Comparison of ENCODE assay signal across 23 cellular contexts in the genomic region with DNA sequence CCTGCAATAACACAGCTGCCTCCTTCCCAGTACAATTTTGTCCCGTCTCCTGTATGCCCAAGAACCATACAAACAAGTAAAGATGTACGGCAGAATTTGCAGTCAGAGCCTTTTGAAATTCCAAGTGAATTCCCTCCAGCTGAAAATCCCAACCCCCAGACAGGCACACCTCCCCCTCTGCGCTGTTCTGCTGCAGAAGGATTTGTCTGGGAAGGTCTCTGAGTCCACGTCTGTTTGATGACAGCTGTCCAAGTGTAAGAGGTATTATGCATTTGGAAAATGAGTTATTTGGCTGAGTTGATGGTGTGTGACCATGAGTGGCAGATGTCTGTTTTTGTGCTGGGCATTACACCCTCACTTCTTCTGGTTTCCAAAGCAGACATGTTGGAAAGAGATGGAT.
DNase-seq lines count a peak whose midpoint lies in the region; TF ChIP-seq lines count a peak whose summit lies in the region.
"Had no signal": no experiment of that assay in that cellular context is flagged by ENCODE, and none has a peak within 500 bp of the region (broad histone marks: within the 10 kb centered on the region; RNA-seq: fewer than 3 reads in every experiment).

No MANE protein-coding gene starts in this region.

- H3K27ac Mint-ChIP-seq in neural progenitor cell = no peak overlapping the region
- H3K27ac Mint-ChIP-seq: B cell; CD4-positive, alpha-beta T cell; CD8-positive, alpha-beta T cell had no signal

- no peaks in the 10 kb centered on the region for H3K36me3 ChIP-seq in esophagus muscularis mucosa
- no peaks in the 10 kb centered on the region for H3K36me3 ChIP-seq in neural progenitor cell
- H3K36me3 ChIP-seq: BLaER1 treated with 17β-estradiol and CSF1 and Interleukin-3, amounts not matched to agents 10 nM and 100 nM had no signal

- H3K27me3 ChIP-seq in esophagus muscularis mucosa (no peaks in the 10 kb centered on the region), neural progenitor cell (no peaks in the 10 kb centered on the region)
- H3K27me3 ChIP-seq: BLaER1 treated with 17β-estradiol and CSF1 and Interleukin-3, amounts not matched to agents 10 nM and 100 nM had no signal

- peaks cover 2% of the 10 kb centered on the region for H3K27me3 Mint-ChIP-seq in neural progenitor cell (ENCODE audit: insufficient read depth, low read depth)

- 50% methylated on average over 4 of the region's 4 CpGs for WGBS in esophagus muscularis mucosa

- H3K9ac ChIP-seq in neural progenitor cell = no peak overlapping the region
- H3K9ac ChIP-seq: BLaER1 treated with 17β-estradiol and CSF1 and Interleukin-3, amounts not matched to agents 10 nM and 100 nM had no signal

- no peak for TF ChIP-seq EP300 in esophagus muscularis mucosa (IDR thresholded peaks at IDR 0.05)

- H3K4me3 ChIP-seq in esophagus muscularis mucosa (no peak overlapping the region), neural progenitor cell (no peak overlapping the region)
- H3K4me3 ChIP-seq: A549; BLaER1 treated with 17β-estradiol and CSF1 and Interleukin-3, amounts not matched to agents 10 nM and 100 nM; GM12878 had no signal

- H3K36me3 Mint-ChIP-seq in neural progenitor cell = no peaks in the 10 kb centered on the region
- H3K36me3 Mint-ChIP-seq: CD8-positive, alpha-beta T cell had no signal

- DNase-seq in D341Med (ENCODE audit: low spot score) (peak; percentile 52), NCI-H82 treated with DMSO at 0.1 percent for 48 hours (lab: John Stamatoyannopoulos, UW; ENCODE audit: unreplicated experiment) (peak; percentile 67), esophagus muscularis mucosa (ENCODE audit: extremely low spot score) (peak; percentile 7), neural progenitor cell (ENCODE audit: low spot score) (no peak), cortex of kidney (lab: John Stamatoyannopoulos, UW) (no peak)
- DNase-seq: AML-193; Caco-2; Calu3; CD4-positive, alpha-beta T cell; CD8-positive, alpha-beta T cell; DMS 273 treated with DMSO at 0.1 percent for 48 hours; DMS153; DMS53; DMS79; DND-41; EL; GDM1 had no signal

- H3F3A ChIP-seq in neural progenitor cell (ENCODE audit: low read depth) = no peaks in the 10 kb centered on the region

- TF ChIP-seq POLR2A in esophagus muscularis mucosa (IDR thresholded peaks at IDR 0.05; ENCODE audit: low read depth) = no peak

- H3K4me3 Mint-ChIP-seq in neural progenitor cell = no peak overlapping the region
- H3K4me3 Mint-ChIP-seq: B cell; CD4-positive, alpha-beta T cell; CD8-positive, alpha-beta T cell had no signal

- no peak for TF ChIP-seq CTCF in esophagus muscularis mucosa (IDR thresholded peaks at IDR 0.05)
- TF ChIP-seq CTCF in neural progenitor cell (IDR thresholded peaks at IDR 0.05) = no peak

- no peaks in the 10 kb centered on the region for H3K4me1 Mint-ChIP-seq in neural progenitor cell
- H3K4me1 Mint-ChIP-seq: B cell had no signal

- H3K27ac ChIP-seq in esophagus muscularis mucosa (replicated peaks in 1 of 4) = no peak overlapping the region
- no peak overlapping the region for H3K27ac ChIP-seq in neural progenitor cell
- H3K27ac ChIP-seq: 22Rv1; A549; BLaER1 treated with 17β-estradiol and CSF1 and Interleukin-3, amounts not matched to agents 10 nM and 100 nM; C4-2B had no signal

- H3K79me2 ChIP-seq in neural progenitor cell (ENCODE audit: low read depth) = no peaks in the 10 kb centered on the region

- no peaks in the 10 kb centered on the region for H3K4me1 ChIP-seq in esophagus muscularis mucosa
- H3K4me1 ChIP-seq in neural progenitor cell = no peaks in the 10 kb centered on the region
- H3K4me1 ChIP-seq: A549; BLaER1 treated with 17β-estradiol and CSF1 and Interleukin-3, amounts not matched to agents 10 nM and 100 nM; Caco-2 had no signal

- no peaks in the 10 kb centered on the region for H3K9me3 ChIP-seq in esophagus muscularis mucosa
- H3K9me3 ChIP-seq in neural progenitor cell (ENCODE audit: low read depth) = no peaks in the 10 kb centered on the region
- H3K9me3 ChIP-seq: A549, Caco-2 had no signal

- H2AFZ ChIP-seq in neural progenitor cell (replicated peaks) = no peak overlapping the region

- intact Hi-C loops in esophagus muscularis mucosa (cut with DNase I) = no loop called here

- no peak overlapping the region for H3K4me2 ChIP-seq in neural progenitor cell
- H3K4me2 ChIP-seq: A549; BLaER1 treated with 17β-estradiol and CSF1 and Interleukin-3, amounts not matched to agents 10 nM and 100 nM had no signal

- H3K9me3 Mint-ChIP-seq in neural progenitor cell = peaks cover 2% of the 10 kb centered on the region
- H3K9me3 Mint-ChIP-seq: CD4-positive, alpha-beta T cell; CD8-positive, alpha-beta T cell had no signal

- H4K20me1 ChIP-seq in neural progenitor cell (ENCODE audit: low read depth) = no peaks in the 10 kb centered on the region
- H4K20me1 ChIP-seq: BLaER1 treated with 17β-estradiol and CSF1 and Interleukin-3, amounts not matched to agents 10 nM and 100 nM had no signal

Comparison
In these comparisons a context has a peak if more than half of its experiments do, and no peak if none do; other contexts are left out.
1. DNase-seq: peak in D341Med (single experiment), NCI-H82 treated with DMSO at 0.1 percent for 48 hours (single experiment) and esophagus muscularis mucosa (single experiment); none in neural progenitor cell (single experiment) and cortex of kidney (single experiment).